Comparison of ENCODE assay signal across 22 cellular contexts in genomic region chr4:40678421-40678820, GRCh38. TPM values are rescaled to one million over a fixed set of nuclear protein-coding genes. Genes with fewer than 3 reads are reported as not detected.
DNase-seq lines count a peak whose midpoint lies in the region; ATAC-seq, FAIRE-seq and TF ChIP-seq lines count a peak whose summit lies in the region.
"Had no signal": no experiment of that assay in that cellular context is flagged by ENCODE, and none has a peak within 500 bp of the region (broad histone marks: within the 10 kb centered on the region; RNA-seq: fewer than 3 reads in every experiment).

No MANE protein-coding gene starts in this region.

- H3K9me3 Mint-ChIP-seq in endodermal cell (no peaks in the 10 kb centered on the region), mesothelial cell of epicardium (no peaks in the 10 kb centered on the region)
- no peaks in the 10 kb centered on the region for H3K9me3 Mint-ChIP-seq in stimulated activated effector memory CD8-positive, alpha-beta T cell treated with anti-CD3 and anti-CD28 coated beads, Interleukin-12 subunit alpha, Interleukin-12 subunit beta, amount 100 ng/mL, for 72 hours
- H3K9me3 Mint-ChIP-seq: CD14-positive monocyte had no signal

- H3K9me3 ChIP-seq in HepG2 (ENCODE audit: low read length) (no peaks in the 10 kb centered on the region), right lobe of liver (no peaks in the 10 kb centered on the region), endodermal cell (ENCODE audit: control insufficient read depth, low read length) (no peaks in the 10 kb centered on the region)
- H3K9me3 ChIP-seq: BLaER1 had no signal

- no peaks in the 10 kb centered on the region for H4K20me1 ChIP-seq in HepG2 (ENCODE audit: insufficient read depth, low read length)
- H4K20me1 ChIP-seq: BLaER1 had no signal

- H3K36me3 Mint-ChIP-seq in endodermal cell (ENCODE audit: low read depth) (no peaks in the 10 kb centered on the region), mesothelial cell of epicardium (no peaks in the 10 kb centered on the region)
- H3K36me3 Mint-ChIP-seq in stimulated activated effector memory CD8-positive, alpha-beta T cell treated with anti-CD3 and anti-CD28 coated beads, Interleukin-12 subunit alpha, Interleukin-12 subunit beta, amount 100 ng/mL, for 72 hours = no peaks in the 10 kb centered on the region
- H3K36me3 Mint-ChIP-seq: CD14-positive monocyte; CD4-positive, alpha-beta memory T cell had no signal

- intact Hi-C loops in HepG2 (cut with micrococcal nuclease; ENCODE audit: unreplicated experiment) (no loop called here), right lobe of liver (cut with DNase I) (no loop called here)

- H3K4me3 ChIP-seq in HepG2 (replicated peaks in 1 of 3; ENCODE audit: insufficient read depth in 1 of 3, low read depth in 2 of 3, low read length in 3 of 3) (no peak overlapping the region), right lobe of liver (no peak overlapping the region), endodermal cell (ENCODE audit: low read length) (no peak overlapping the region)
- H3K4me3 ChIP-seq: BLaER1, GM23248 had no signal

- DNase-seq in HepG2 (ENCODE audit: low spot score) (no peak), right lobe of liver (no peak), endodermal cell (no peak), mesothelial cell of epicardium (ENCODE audit: low spot score in 2 of 2, unreplicated experiment in 2 of 2) (no peak), DMS153 (lab: John Stamatoyannopoulos, UW) (no peak), COLO668 (lab: John Stamatoyannopoulos, UW; ENCODE audit: unreplicated experiment) (no peak)
- DNase-seq in activated effector memory CD4-positive, alpha-beta T cell treated with Interleukin-2 at 50 U/mL for 16 hours = no peak
- DNase-seq in stimulated activated effector memory CD8-positive, alpha-beta T cell treated with anti-CD3 and anti-CD28 coated beads, Interleukin-12 subunit alpha, Interleukin-12 subunit beta, amount 100 ng/mL, for 72 hours (ENCODE audit: low spot score in 2 of 2) = no peak
- DNase-seq: 8988T; Calu3; CD4-positive, alpha-beta memory T cell; DMS53; DND-41; EL; GM23248; HCEC 1CT had no signal

- H2AFZ ChIP-seq in HepG2 (ENCODE audit: low read length) = no peak overlapping the region
- H2AFZ ChIP-seq: GM23248 had no signal

- BruUV-seq in HepG2 (replicated peaks; lab: Mats Ljungman, UMichigan) = no TSS peak

- H3K4me1 Mint-ChIP-seq in endodermal cell (peaks cover 40% of the 10 kb centered on the region), mesothelial cell of epicardium (peaks cover 9% of the 10 kb centered on the region)
- H3K4me1 Mint-ChIP-seq in stimulated activated effector memory CD8-positive, alpha-beta T cell treated with anti-CD3 and anti-CD28 coated beads, Interleukin-12 subunit alpha, Interleukin-12 subunit beta, amount 100 ng/mL, for 72 hours = peaks cover 8% of the 10 kb centered on the region

- H3K27me3 Mint-ChIP-seq in endodermal cell (ENCODE audit: insufficient read depth) (no peaks in the 10 kb centered on the region), mesothelial cell of epicardium (ENCODE audit: low read depth) (no peaks in the 10 kb centered on the region)
- H3K27me3 Mint-ChIP-seq: CD4-positive, alpha-beta memory T cell; IgD-negative memory B cell had no signal

- H3K27ac ChIP-seq in HepG2 (ENCODE audit: extremely low read length, insufficient read depth, low read length) = peak overlapping the region; percentile 18
- no peak overlapping the region for H3K27ac ChIP-seq in right lobe of liver
- H3K27ac ChIP-seq in endodermal cell (ENCODE audit: low read depth, low read length) = no peak overlapping the region
- H3K27ac ChIP-seq: BLaER1, GM23248 had no signal

- POLR2A ChIA-PET in HepG2 (lab: Yijun Ruan, JAX) = no interaction called here

- H3K27ac Mint-ChIP-seq in endodermal cell (peak overlapping the region; percentile 14), mesothelial cell of epicardium (peak overlapping the region; percentile 2)
- H3K27ac Mint-ChIP-seq in stimulated activated effector memory CD8-positive, alpha-beta T cell treated with anti-CD3 and anti-CD28 coated beads, Interleukin-12 subunit alpha, Interleukin-12 subunit beta, amount 100 ng/mL, for 72 hours = no peak overlapping the region
- H3K27ac Mint-ChIP-seq: CD4-positive, alpha-beta memory T cell; IgD-negative memory B cell had no signal

- TF ChIP-seq EP300 in HepG2 (IDR thresholded peaks at IDR 0.05; ENCODE audit: low read depth in 2 of 2, low read length in 2 of 2) = no peak
- TF ChIP-seq EP300 in HepG2 (CRISPR knock-in tag; IDR thresholded peaks at IDR 0.05; ENCODE audit: borderline replicate concordance) = no peak

- in situ Hi-C loops in HepG2 (cut with HindIII; ENCODE audit: extremely low pct_ligation_motif_present, low pct_unique_long_range_greater_than_20kb) = no loop called here

- no peaks in the 10 kb centered on the region for H3K27me3 ChIP-seq in HepG2 (ENCODE audit: control insufficient read depth in 1 of 2, insufficient read depth in 2 of 2, low read length in 2 of 2)
- no peaks in the 10 kb centered on the region for H3K27me3 ChIP-seq in right lobe of liver
- H3K27me3 ChIP-seq in endodermal cell (ENCODE audit: control insufficient read depth, insufficient read depth, low read length, poor library complexity, severe bottlenecking) = no peaks in the 10 kb centered on the region
- H3K27me3 ChIP-seq: BLaER1 had no signal

- CTCF ChIA-PET in HepG2 (lab: Yijun Ruan, JAX; ENCODE audit: low intra/inter-chr PET ratio, low total read pairs) = no interaction called here

- no peak for TF ChIP-seq POLR2A in HepG2 (IDR thresholded peaks at IDR 0.05; ENCODE audit: insufficient read depth in 1 of 2, low read depth in 2 of 2, low read length in 2 of 2)
- no peak for TF ChIP-seq POLR2A in right lobe of liver (IDR thresholded peaks at IDR 0.05)

- peaks cover 16% of the 10 kb centered on the region for H3K4me1 ChIP-seq in HepG2 (ENCODE audit: insufficient read depth, low read length)
- peaks cover 0 to 7% (median 0%) of the 10 kb centered on the region in 4 donors for H3K4me1 ChIP-seq in right lobe of liver
- H3K4me1 ChIP-seq in endodermal cell (ENCODE audit: control insufficient read depth, insufficient read depth, low read length) = peaks cover 9% of the 10 kb centered on the region
- H3K4me1 ChIP-seq: BLaER1 had no signal

- H3K36me3 ChIP-seq in HepG2 (replicated peaks in 1 of 2; ENCODE audit: control insufficient read depth in 1 of 2, insufficient read depth in 2 of 2, low read length in 2 of 2) (no peaks in the 10 kb centered on the region), right lobe of liver (no peaks in the 10 kb centered on the region), endodermal cell (ENCODE audit: control insufficient read depth, insufficient read depth, low read length) (no peaks in the 10 kb centered on the region)
- H3K36me3 ChIP-seq: BLaER1 had no signal

- 57% methylated on average over 6 of the region's 6 CpGs for WGBS in HepG2 (ENCODE audit: low lambda C conversion rate)
- 76% methylated on average over 6 of the region's 6 CpGs for WGBS in right lobe of liver (ENCODE audit: insufficient coverage, low coverage, low lambda C conversion rate, missing lambda C conversion rate)
- WGBS in endodermal cell (ENCODE audit: insufficient coverage in 1 of 2, insufficient read length in 1 of 2), 2 experiments = 94 to 98% methylated on average over 5 to 6 of the region's 6 CpGs

- no peak for TF ChIP-seq RAD21 in HepG2 (CRISPR knock-in tag; IDR thresholded peaks at IDR 0.05)

- H3K9ac ChIP-seq in HepG2 (ENCODE audit: insufficient read depth, low read depth, low read length) = no peak overlapping the region
- no peak overlapping the region for H3K9ac ChIP-seq in endodermal cell (ENCODE audit: extremely low read depth, low read length, poor library complexity, severe bottlenecking)
- H3K9ac ChIP-seq: BLaER1, GM23248 had no signal

- TF ChIP-seq CTCF in HepG2 (CRISPR knock-in tag; IDR thresholded peaks at IDR 0.05) (no peak), right lobe of liver (IDR thresholded peaks at IDR 0.05) (no peak), endodermal cell (conservative IDR thresholded peaks at IDR 0.05) (no peak), mesothelial cell of epicardium (IDR thresholded peaks at IDR 0.05; ENCODE audit: unreplicated experiment) (no peak)

- no peak for FAIRE-seq in HepG2 (lab: Jason Lieb, UNC)
- FAIRE-seq: GM12891, H54, HTR-8/SVneo had no signal

- no peak overlapping the region for H3K4me3 Mint-ChIP-seq in endodermal cell
- H3K4me3 Mint-ChIP-seq in mesothelial cell of epicardium = no peak overlapping the region
- H3K4me3 Mint-ChIP-seq in stimulated activated effector memory CD8-positive, alpha-beta T cell treated with anti-CD3 and anti-CD28 coated beads, Interleukin-12 subunit alpha, Interleukin-12 subunit beta, amount 100 ng/mL, for 72 hours = no peak overlapping the region
- H3K4me3 Mint-ChIP-seq: CD14-positive monocyte; CD4-positive, alpha-beta memory T cell; IgD-negative memory B cell had no signal

- ATAC-seq in HepG2 (no peak), right lobe of liver (no peak)
- no peak for ATAC-seq in stimulated activated effector memory CD8-positive, alpha-beta T cell treated with anti-CD3 and anti-CD28 coated beads, Interleukin-12 subunit alpha, Interleukin-12 subunit beta, amount 100 ng/mL, for 72 hours

- no peak overlapping the region for H3K4me2 ChIP-seq in HepG2 (ENCODE audit: low read depth, low read length)
- H3K4me2 ChIP-seq: BLaER1 had no signal

- H3K79me2 ChIP-seq in HepG2 (ENCODE audit: insufficient read depth, low read length) = no peaks in the 10 kb centered on the region

RNA-seq across cellular contexts. Expression of gene RBM47, which starts 48.8 kb away (rescaled TPM):
- 2.5 and 3.9 TPM in 2 replicates for total RNA-seq in HepG2 (2016; rRNA removed; fragmentation: Illumina TruSeq; extraction: Trizol)
- 0.20 and 0.26 TPM in 2 replicates for total RNA-seq in HepG2 (2016; cell fraction: cytosol; rRNA removed; fragmentation: Illumina TruSeq; extraction: Trizol; ENCODE audit: low read depth)
- 2.2 and 3.2 TPM in 2 replicates for total RNA-seq in HepG2 (2016; cell fraction: insoluble cytoplasmic fraction; rRNA removed; fragmentation: Illumina TruSeq; extraction: Trizol)
- total RNA-seq in HepG2 (2016; cell fraction: membrane; rRNA removed; fragmentation: Illumina TruSeq; extraction: Trizol) = 0.90 and 0.96 TPM in 2 replicates
- 1.5 and 1.6 TPM in 2 replicates for total RNA-seq in HepG2 (2016; cell fraction: nucleus; rRNA removed; fragmentation: Illumina TruSeq; extraction: Trizol)
- 1.2 and 2.0 TPM in 2 replicates for polyA plus RNA-seq in HepG2 (2011; rRNA removed)
- 1.8 and 2.5 TPM in 2 replicates for polyA plus RNA-seq in HepG2 (2011; cell fraction: cytosol; rRNA removed)
- polyA plus RNA-seq in HepG2 (2011; cell fraction: nucleus; rRNA removed) = 2.0 and 3.4 TPM in 2 replicates
- polyA plus RNA-seq in HepG2 (2012) = 2.9 and 3.1 TPM in 2 replicates
- 0.06 and 0.08 TPM in 2 replicates for polyA plus RNA-seq in HepG2 (2016; cell fraction: cytosol; fragmentation: Illumina TruSeq; extraction: Trizol; ENCODE audit: low read depth)
- 2.9 and 4.7 TPM in 2 replicates for polyA plus RNA-seq in HepG2 (2016; cell fraction: insoluble cytoplasmic fraction; fragmentation: Illumina TruSeq; extraction: Trizol; ENCODE audit: low read depth)
- 0.32 and 0.45 TPM in 2 replicates for polyA plus RNA-seq in HepG2 (2016; cell fraction: membrane; fragmentation: Illumina TruSeq; extraction: Trizol; ENCODE audit: low read depth)
- 1.5 TPM in 2 replicates for polyA plus RNA-seq in HepG2 (2016; cell fraction: nucleus; fragmentation: Illumina TruSeq; extraction: Trizol; ENCODE audit: insufficient read depth, low read depth)
- 9.8 and 38.2 TPM in 2 replicates for polyA minus RNA-seq in HepG2 (2011; rRNA and poly(A)+ RNA removed; ENCODE audit: low replicate concordance)
- polyA minus RNA-seq in HepG2 (2011; cell fraction: cytosol; rRNA and poly(A)+ RNA removed) = 2.9 and 3.0 TPM in 2 replicates
- 1.8 and 2.9 TPM in 2 replicates for polyA minus RNA-seq in HepG2 (2011; cell fraction: nucleus; rRNA and poly(A)+ RNA removed)
- 10 to 100 TPM; 29.5 to 85.0 (median 51.1) TPM for total RNA-seq in right lobe of liver
- total RNA-seq in endodermal cell = 10 to 100 TPM; 71.7 to 90.6 TPM
- 9.9 TPM for polyA plus RNA-seq in endodermal cell (2013, experiment 1 of 2)
- polyA plus RNA-seq in endodermal cell (2013, experiment 2 of 2) = 8.1 TPM
- total RNA-seq in mesothelial cell of epicardium = 37.8 to 41.5 TPM (median 41.0 TPM) in 3 replicates
